8 cellular contexts compared by ENCODE assay signal in genomic region chr6:129598244-129599187, GRCh38.
DNase-seq lines count a peak whose midpoint lies in the region; ATAC-seq and TF ChIP-seq lines count a peak whose summit lies in the region.

No MANE protein-coding gene starts in this region.

- no peaks in the 10 kb centered on the region for H3K9me3 ChIP-seq in cardiac muscle cell (ENCODE audit: low read depth)

- peak; percentile 62 for TF ChIP-seq CTCF in cardiac muscle cell (IDR thresholded peaks at IDR 0.05; ENCODE audit: low read depth, low read length)

- no peaks in the 10 kb centered on the region for H3K27me3 ChIP-seq in cardiac muscle cell

- DNase-seq in COLO829 (ENCODE audit: low spot score) (peak; percentile 68), NCI-H345 (lab: John Stamatoyannopoulos, UW) (peak; percentile 52), cardiac muscle cell (ENCODE audit: low read depth in 1 of 2, low spot score in 1 of 2) (peak; percentile 63 to 87), retina (peak; percentile 67)

- no peaks in the 10 kb centered on the region for H3K27me3 Mint-ChIP-seq in activated T-helper 17 cell treated with anti-CD3 and anti-CD28 coated beads, Interleukin-2, amount 50 U/mL, for 72 hours

- ATAC-seq in GM19023 (IDR thresholded peaks at IDR 0.05; ENCODE audit: unreplicated experiment) (peak; percentile 59), HG03280 (IDR thresholded peaks at IDR 0.05; ENCODE audit: unreplicated experiment) (peak; percentile 63), HG02840 (IDR thresholded peaks at IDR 0.05; ENCODE audit: low FRiP score, unreplicated experiment) (no peak)
- peak; percentile 64 for ATAC-seq in activated T-helper 17 cell treated with anti-CD3 and anti-CD28 coated beads, Interleukin-2, amount 50 U/mL, for 72 hours (replicated peaks)

- no peaks in the 10 kb centered on the region for H3K36me3 ChIP-seq in cardiac muscle cell

- no peaks in the 10 kb centered on the region for H3K4me1 Mint-ChIP-seq in activated T-helper 17 cell treated with anti-CD3 and anti-CD28 coated beads, Interleukin-2, amount 50 U/mL, for 72 hours

- H3K9me3 Mint-ChIP-seq in activated T-helper 17 cell treated with anti-CD3 and anti-CD28 coated beads, Interleukin-2, amount 50 U/mL, for 72 hours, result no peaks in the 10 kb centered on the region

- no peak overlapping the region for H3K27ac ChIP-seq in cardiac muscle cell

- no peak overlapping the region for H3K4me3 Mint-ChIP-seq in activated T-helper 17 cell treated with anti-CD3 and anti-CD28 coated beads, Interleukin-2, amount 50 U/mL, for 72 hours

- no peak overlapping the region for H3K27ac Mint-ChIP-seq in activated T-helper 17 cell treated with anti-CD3 and anti-CD28 coated beads, Interleukin-2, amount 50 U/mL, for 72 hours

- no peak overlapping the region for H3K4me3 ChIP-seq in cardiac muscle cell

- no peaks in the 10 kb centered on the region for H3K36me3 Mint-ChIP-seq in activated T-helper 17 cell treated with anti-CD3 and anti-CD28 coated beads, Interleukin-2, amount 50 U/mL, for 72 hours (ENCODE audit: low read depth)

- H3K4me1 ChIP-seq in cardiac muscle cell (ENCODE audit: low read depth), result no peaks in the 10 kb centered on the region
